Comparison of ENCODE assay signal across 36 cellular contexts in the genomic region with DNA sequence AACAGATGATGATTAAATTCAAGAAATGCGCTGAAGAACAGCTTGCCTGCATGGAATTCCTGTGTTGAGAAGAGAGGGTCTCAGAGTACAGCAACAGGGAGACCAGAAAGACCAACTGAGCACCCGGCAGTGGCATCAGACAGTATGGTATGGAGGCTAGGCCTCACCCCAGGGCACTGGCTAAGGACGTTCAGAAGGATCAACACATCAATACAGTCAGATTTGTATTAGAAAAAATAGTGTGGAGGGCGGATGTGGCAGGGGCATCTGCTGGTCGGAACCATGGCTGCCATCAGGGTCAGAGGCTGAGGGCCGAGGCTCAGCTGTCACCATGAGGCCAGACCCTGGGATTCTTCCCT.
"Had no signal": no experiment of that assay in that cellular context is flagged by ENCODE, and none has a peak within 500 bp of the region (broad histone marks: within the 10 kb centered on the region; RNA-seq: fewer than 3 reads in every experiment).

No MANE protein-coding gene starts in this region.

- H3K4me1 ChIP-seq: ascending aorta had no signal

- H3K27me3 Mint-ChIP-seq: activated CD4-positive, alpha-beta memory T cell treated with anti-CD3 and anti-CD28 coated beads, Interleukin-2, amount 10 ng/mL, durations not matched to agents 7 days and 5 days; activated CD4-positive, alpha-beta T cell treated with anti-CD3 and anti-CD28 coated beads for 36 hours; activated CD4-positive, alpha-beta T cell treated with anti-CD3 and anti-CD28 coated beads, Interleukin-2, amount 10 ng/mL, durations not matched to agents 7 days and 5 days; activated CD8-positive, alpha-beta memory T cell treated with anti-CD3 and anti-CD28 coated beads, Interleukin-2, amount 10 ng/mL, durations not matched to agents 7 days and 5 days; activated naive CD8-positive, alpha-beta T cell treated with anti-CD3 and anti-CD28 coated beads, Interleukin-2, amount 10 ng/mL, durations not matched to agents 7 days and 5 days had no signal

- ATAC-seq: activated CD4-positive, alpha-beta T cell treated with anti-CD3 and anti-CD28 coated beads for 36 hours; activated CD4-positive, CD25-positive, alpha-beta regulatory T cell treated with anti-CD3 and anti-CD28 coated beads, Interleukin-2, amount 50 U/mL, for 24 hours; activated CD8-positive, alpha-beta memory T cell treated with anti-CD3 and anti-CD28 coated beads, Interleukin-2, amount 10 ng/mL, durations not matched to agents 7 days and 5 days; activated CD8-positive, alpha-beta T cell treated with anti-CD3 and anti-CD28 coated beads, Interleukin-2, amount 10 ng/mL, durations not matched to agents 7 days and 5 days; activated naive CD8-positive, alpha-beta T cell treated with anti-CD3 and anti-CD28 coated beads, Interleukin-2, amount 50 U/mL, for 24 hours; WTC11 had no signal

- H3K27ac ChIP-seq: ascending aorta, cardiac muscle cell, WERI-Rb-1 had no signal

- H3K36me3 Mint-ChIP-seq: activated CD8-positive, alpha-beta memory T cell treated with anti-CD3 and anti-CD28 coated beads, Interleukin-2, amount 10 ng/mL, durations not matched to agents 7 days and 5 days; activated naive CD4-positive, alpha-beta T cell treated with anti-CD3 and anti-CD28 coated beads, Interleukin-2, amount 10 ng/mL, durations not matched to agents 7 days and 5 days; activated naive CD4-positive, alpha-beta T cell treated with anti-CD3 and anti-CD28 coated beads, Interleukin-2, amount 50 U/mL, for 24 hours; activated naive CD8-positive, alpha-beta T cell; activated naive CD8-positive, alpha-beta T cell treated with anti-CD3 and anti-CD28 coated beads, Interleukin-2, amount 10 ng/mL, durations not matched to agents 7 days and 5 days; brain; WTC11 had no signal

- H3K9me3 ChIP-seq: ascending aorta had no signal

- H3K4me3 ChIP-seq: ascending aorta, cardiac muscle cell had no signal

- H3K27ac Mint-ChIP-seq: activated CD4-positive, alpha-beta memory T cell treated with anti-CD3 and anti-CD28 coated beads, Interleukin-2, amount 10 ng/mL, durations not matched to agents 7 days and 5 days; activated CD4-positive, alpha-beta T cell treated with anti-CD3 and anti-CD28 coated beads for 36 hours; activated CD4-positive, alpha-beta T cell treated with anti-CD3 and anti-CD28 coated beads, Interleukin-2, amount 10 ng/mL, durations not matched to agents 7 days and 5 days; activated CD8-positive, alpha-beta memory T cell treated with anti-CD3 and anti-CD28 coated beads, Interleukin-2, amount 10 ng/mL, durations not matched to agents 7 days and 5 days; activated CD8-positive, alpha-beta T cell treated with anti-CD3 and anti-CD28 coated beads, Interleukin-2, amount 10 ng/mL, durations not matched to agents 7 days and 5 days; activated naive CD4-positive, alpha-beta T cell treated with anti-CD3 and anti-CD28 coated beads, Interleukin-2, amount 10 ng/mL, durations not matched to agents 7 days and 5 days; activated naive CD4-positive, alpha-beta T cell treated with anti-CD3 and anti-CD28 coated beads, Interleukin-2, amount 50 U/mL, for 24 hours; activated naive CD8-positive, alpha-beta T cell; activated naive CD8-positive, alpha-beta T cell treated with anti-CD3 and anti-CD28 coated beads, Interleukin-2, amount 10 ng/mL, durations not matched to agents 7 days and 5 days; activated naive CD8-positive, alpha-beta T cell treated with anti-CD3 and anti-CD28 coated beads, Interleukin-2, amount 50 U/mL, for 24 hours; activated T-cell treated with anti-CD3 and anti-CD28 coated beads, Interleukin-2, amount 50 U/mL, for 24 hours; activated T-helper 2 cell treated with anti-CD3 and anti-CD28 coated beads, Interferon-gamma antibody, Interleukin-2, Interleukin-4, amounts not matched to agents 10 μg/mL and 5 μg/mL and 100 μg/mL, durations not matched to agents 14 hours and 24 hours and 36 hours; T-helper 1 cell treated with Interleukin-12 subunit alpha and Interleukin-12 subunit beta and Interleukin-4 antibody, amounts not matched to agents 30 μg/mL and 1 μg/mL, for 36 hours; T-helper 2 cell treated with Interferon-gamma antibody and Interleukin-4, amounts not matched to agents 5 μg/mL and 100 μg/mL, for 36 hours; WTC11 had no signal

- H3K9me3 Mint-ChIP-seq: activated CD4-positive, alpha-beta memory T cell treated with anti-CD3 and anti-CD28 coated beads, Interleukin-2, amount 10 ng/mL, durations not matched to agents 7 days and 5 days; activated CD4-positive, alpha-beta T cell treated with anti-CD3 and anti-CD28 coated beads, Interleukin-2, amount 10 ng/mL, durations not matched to agents 7 days and 5 days; activated naive CD4-positive, alpha-beta T cell treated with anti-CD3 and anti-CD28 coated beads, Interleukin-2, amount 10 ng/mL, durations not matched to agents 7 days and 5 days; activated naive CD4-positive, alpha-beta T cell treated with anti-CD3 and anti-CD28 coated beads, Interleukin-2, amount 50 U/mL, for 24 hours; activated naive CD8-positive, alpha-beta T cell treated with anti-CD3 and anti-CD28 coated beads, Interleukin-2, amount 10 ng/mL, durations not matched to agents 7 days and 5 days; activated naive CD8-positive, alpha-beta T cell treated with anti-CD3 and anti-CD28 coated beads, Interleukin-2, amount 50 U/mL, for 24 hours; activated T-helper 2 cell treated with anti-CD3 and anti-CD28 coated beads, Interferon-gamma antibody, Interleukin-2, Interleukin-4, amounts not matched to agents 10 μg/mL and 5 μg/mL and 100 μg/mL, durations not matched to agents 14 hours and 24 hours and 36 hours; brain; T-helper 1 cell treated with Interleukin-12 subunit alpha and Interleukin-12 subunit beta and Interleukin-4 antibody, amounts not matched to agents 30 μg/mL and 1 μg/mL, for 36 hours; T-helper 2 cell treated with Interferon-gamma antibody and Interleukin-4, amounts not matched to agents 5 μg/mL and 100 μg/mL, for 36 hours had no signal

- DNase-seq: activated CD4-positive, alpha-beta memory T cell treated with anti-CD3 and anti-CD28 coated beads, Interleukin-2, amount 10 ng/mL, durations not matched to agents 7 days and 5 days; activated CD4-positive, alpha-beta T cell treated with anti-CD3 and anti-CD28 coated beads for 1 hour; activated CD4-positive, alpha-beta T cell treated with anti-CD3 and anti-CD28 coated beads for 36 hours; activated CD4-positive, alpha-beta T cell treated with anti-CD3 and anti-CD28 coated beads for 48 hours; activated CD4-positive, alpha-beta T cell treated with anti-CD3 and anti-CD28 coated beads, Interleukin-2, amount 10 ng/mL, durations not matched to agents 7 days and 5 days; activated CD4-positive, alpha-beta T cell treated with anti-CD3 and anti-CD28 coated beads, Interleukin-2, amount 50 U/mL, for 48 hours; activated CD4-positive, CD25-positive, alpha-beta regulatory T cell; activated CD8-positive, alpha-beta memory T cell treated with anti-CD3 and anti-CD28 coated beads for 24 hours; activated CD8-positive, alpha-beta memory T cell treated with anti-CD3 and anti-CD28 coated beads, Interleukin-2, amount 10 ng/mL, durations not matched to agents 7 days and 5 days; activated CD8-positive, alpha-beta memory T cell treated with anti-CD3 and anti-CD28 coated beads, Interleukin-2, amount 50 U/mL, for 48 hours; activated CD8-positive, alpha-beta T cell treated with anti-CD3 and anti-CD28 coated beads, Interleukin-2, amount 10 ng/mL, durations not matched to agents 7 days and 5 days; activated effector memory CD4-positive, alpha-beta T cell treated with Interleukin-2 at 50 U/mL for 16 hours; activated gamma-delta T cell; activated naive CD4-positive, alpha-beta T cell treated with anti-CD3 and anti-CD28 coated beads, Interleukin-2, amount 10 ng/mL, durations not matched to agents 7 days and 5 days; activated naive CD4-positive, alpha-beta T cell treated with Interleukin-2 at 50 U/mL for 16 hours; activated naive CD8-positive, alpha-beta T cell treated with anti-CD3 and anti-CD28 coated beads, Interleukin-2, amount 10 ng/mL, durations not matched to agents 7 days and 5 days; activated naive CD8-positive, alpha-beta T cell treated with anti-CD3 and anti-CD28 coated beads, Interleukin-2, amount 50 U/mL, for 24 hours; activated T-cell treated with anti-CD3 and anti-CD28 coated beads, Interleukin-2, amount 50 U/mL, for 24 hours; activated T-cell treated with anti-CD3 and anti-CD28 coated beads, Interleukin-2, amount 50 U/mL, for 48 hours; amygdala; anterior cingulate cortex; central memory CD4-positive, alpha-beta T cell; T-helper 1 cell; T-helper 2 cell; T-helper 9 cell; WERI-Rb-1 had no signal

- H3K36me3 ChIP-seq: ascending aorta, cardiac muscle cell, WERI-Rb-1 had no signal

- H3K4me3 Mint-ChIP-seq: activated CD4-positive, alpha-beta memory T cell treated with anti-CD3 and anti-CD28 coated beads, Interleukin-2, amount 10 ng/mL, durations not matched to agents 7 days and 5 days; activated CD4-positive, alpha-beta T cell treated with anti-CD3 and anti-CD28 coated beads for 36 hours; activated CD4-positive, alpha-beta T cell treated with anti-CD3 and anti-CD28 coated beads, Interleukin-2, amount 10 ng/mL, durations not matched to agents 7 days and 5 days; activated CD8-positive, alpha-beta memory T cell treated with anti-CD3 and anti-CD28 coated beads, Interleukin-2, amount 10 ng/mL, durations not matched to agents 7 days and 5 days; activated CD8-positive, alpha-beta T cell treated with anti-CD3 and anti-CD28 coated beads, Interleukin-2, amount 10 ng/mL, durations not matched to agents 7 days and 5 days; activated naive CD4-positive, alpha-beta T cell treated with anti-CD3 and anti-CD28 coated beads, Interleukin-2, amount 10 ng/mL, durations not matched to agents 7 days and 5 days; activated naive CD4-positive, alpha-beta T cell treated with anti-CD3 and anti-CD28 coated beads, Interleukin-2, amount 50 U/mL, for 24 hours; activated naive CD8-positive, alpha-beta T cell; activated naive CD8-positive, alpha-beta T cell treated with anti-CD3 and anti-CD28 coated beads, Interleukin-2, amount 10 ng/mL, durations not matched to agents 7 days and 5 days; activated naive CD8-positive, alpha-beta T cell treated with anti-CD3 and anti-CD28 coated beads, Interleukin-2, amount 50 U/mL, for 24 hours; activated T-cell treated with anti-CD3 and anti-CD28 coated beads, Interleukin-2, amount 50 U/mL, for 24 hours; brain; T-helper 1 cell treated with Interleukin-12 subunit alpha and Interleukin-12 subunit beta and Interleukin-4 antibody, amounts not matched to agents 30 μg/mL and 1 μg/mL, for 36 hours; T-helper 2 cell treated with Interferon-gamma antibody and Interleukin-4, amounts not matched to agents 5 μg/mL and 100 μg/mL, for 36 hours; WTC11 had no signal

- H3K27me3 ChIP-seq: ascending aorta, cardiac muscle cell had no signal

- H3K4me1 Mint-ChIP-seq: activated CD4-positive, alpha-beta memory T cell treated with anti-CD3 and anti-CD28 coated beads, Interleukin-2, amount 10 ng/mL, durations not matched to agents 7 days and 5 days; activated CD4-positive, alpha-beta T cell treated with anti-CD3 and anti-CD28 coated beads for 36 hours; activated CD4-positive, alpha-beta T cell treated with anti-CD3 and anti-CD28 coated beads, Interleukin-2, amount 10 ng/mL, durations not matched to agents 7 days and 5 days; activated CD8-positive, alpha-beta memory T cell treated with anti-CD3 and anti-CD28 coated beads, Interleukin-2, amount 10 ng/mL, durations not matched to agents 7 days and 5 days; activated naive CD4-positive, alpha-beta T cell treated with anti-CD3 and anti-CD28 coated beads, Interleukin-2, amount 10 ng/mL, durations not matched to agents 7 days and 5 days; activated naive CD4-positive, alpha-beta T cell treated with anti-CD3 and anti-CD28 coated beads, Interleukin-2, amount 50 U/mL, for 24 hours; activated naive CD8-positive, alpha-beta T cell treated with anti-CD3 and anti-CD28 coated beads, Interleukin-2, amount 10 ng/mL, durations not matched to agents 7 days and 5 days; activated naive CD8-positive, alpha-beta T cell treated with anti-CD3 and anti-CD28 coated beads, Interleukin-2, amount 50 U/mL, for 24 hours; WTC11 had no signal
